Comparison of ENCODE assay signal across 14 cellular contexts in the genomic region with DNA sequence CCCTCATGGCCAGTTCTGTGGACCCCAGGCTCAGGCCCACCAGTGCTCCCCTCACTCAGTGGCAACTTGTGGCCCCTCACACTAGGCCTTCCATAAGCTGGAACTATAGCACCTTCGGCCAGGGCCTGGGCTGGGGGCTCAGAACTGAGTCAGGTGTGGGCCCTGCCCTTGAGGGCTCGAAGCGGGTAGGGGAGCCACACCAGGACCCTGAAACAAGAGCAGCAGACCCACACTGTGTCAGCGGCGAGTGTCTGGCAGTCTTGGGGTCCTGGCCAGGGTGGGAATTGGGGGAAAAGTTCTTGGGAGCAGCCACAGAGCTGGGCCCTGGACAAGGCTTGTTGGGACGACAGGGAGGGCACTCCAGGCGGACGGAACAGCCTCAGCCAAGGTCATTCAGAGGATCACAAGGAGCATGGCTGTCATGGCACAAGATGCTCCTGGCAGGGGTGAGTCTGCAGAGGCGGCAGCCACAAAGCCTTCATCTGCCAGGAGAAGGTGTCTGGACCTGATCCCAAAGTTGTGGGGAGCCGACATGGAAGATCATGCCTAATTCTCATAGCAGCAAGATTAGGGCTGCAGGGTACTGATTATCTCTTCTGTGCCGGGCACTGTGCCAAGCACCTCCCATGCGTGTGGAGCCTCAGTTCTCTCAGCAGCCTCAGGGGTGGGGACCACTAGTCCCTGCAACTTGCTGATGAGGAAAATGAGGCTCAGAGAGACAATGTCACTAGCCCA. TPM values are rescaled to one million over a fixed set of nuclear protein-coding genes. Genes with fewer than 3 reads are reported as not detected.
DNase-seq lines count a peak whose midpoint lies in the region; ATAC-seq, FAIRE-seq and TF ChIP-seq lines count a peak whose summit lies in the region.
"Had no signal": no experiment of that assay in that cellular context is flagged by ENCODE, and none has a peak within 500 bp of the region (broad histone marks: within the 10 kb centered on the region; RNA-seq: fewer than 3 reads in every experiment).

No MANE protein-coding gene starts in this region.

- H3K36me3 ChIP-seq in K562 (ENCODE audit: control insufficient read depth, insufficient read depth, low read length), result no peaks in the 10 kb centered on the region
- no peaks in the 10 kb centered on the region for H3K36me3 ChIP-seq in neural progenitor cell
- no peaks in the 10 kb centered on the region for H3K36me3 ChIP-seq in CD8-positive, alpha-beta T cell (ENCODE audit: insufficient read depth, low read length)
- H3K36me3 ChIP-seq: tibial nerve had no signal

- DNase-seq in HUDEP-2 (lab: John Stamatoyannopoulos, UW; ENCODE audit: unreplicated experiment in 76 of 76) (peak in 70 of 76 experiments; percentile 8 to 78 (median 45)), NCI-H2171 treated with DMSO at 0.1 percent for 48 hours (lab: John Stamatoyannopoulos, UW) (peak; percentile 77), K562 (ENCODE audit: extremely low read depth in 1 of 4, low spot score in 3 of 4) (peak in 1 of 4 experiments; percentile 8), neural progenitor cell (ENCODE audit: low spot score) (no peak)
- no peak for DNase-seq in CD8-positive, alpha-beta T cell
- no peak for DNase-seq in stimulated activated CD8-positive, alpha-beta memory T cell treated with anti-CD3 and anti-CD28 coated beads, Interleukin-4, amount 100 ng/mL, for 48 hours
- DNase-seq in activated naive CD8-positive, alpha-beta T cell treated with anti-CD3 and anti-CD28 coated beads, Interleukin-2, amount 50 U/mL, for 24 hours, result no peak
- DNase-seq: Kasumi-1, NCI-H526 treated with DMSO at 0.1 percent for 48 hours had no signal

- H2AFZ ChIP-seq in K562 (ENCODE audit: low read depth, low read length) (no peak overlapping the region), neural progenitor cell (replicated peaks) (no peak overlapping the region)

- H3K4me1 Mint-ChIP-seq in neural progenitor cell, result peaks cover 8% of the 10 kb centered on the region
- peaks cover 5% of the 10 kb centered on the region for H3K4me1 Mint-ChIP-seq in CD8-positive, alpha-beta T cell (ENCODE audit: low read depth)
- peaks cover 2% of the 10 kb centered on the region for H3K4me1 Mint-ChIP-seq in activated naive CD8-positive, alpha-beta T cell treated with anti-CD3 and anti-CD28 coated beads, Interleukin-2, amount 50 U/mL, for 24 hours

- H3K27ac Mint-ChIP-seq in neural progenitor cell, result no peak overlapping the region
- no peak overlapping the region for H3K27ac Mint-ChIP-seq in CD8-positive, alpha-beta T cell
- H3K27ac Mint-ChIP-seq in activated naive CD8-positive, alpha-beta T cell treated with anti-CD3 and anti-CD28 coated beads, Interleukin-2, amount 50 U/mL, for 24 hours, result no peak overlapping the region
- H3K27ac Mint-ChIP-seq: activated T-helper 2 cell treated with anti-CD3 and anti-CD28 coated beads, Interferon-gamma antibody, Interleukin-2, Interleukin-4, amounts not matched to agents 10 μg/mL and 5 μg/mL and 100 μg/mL, durations not matched to agents 14 hours and 24 hours and 36 hours had no signal

- H3K79me2 ChIP-seq in K562 (ENCODE audit: control insufficient read depth, insufficient read depth, low read length) (no peaks in the 10 kb centered on the region), neural progenitor cell (ENCODE audit: low read depth) (no peaks in the 10 kb centered on the region)

- CTCF ChIA-PET in K562 (lab: Yijun Ruan, JAX; ENCODE audit: low intra/inter-chr PET ratio), result no interaction called here
- CTCF ChIA-PET in CD8-positive, alpha-beta T cell (lab: Charles Lee), result no interaction called here

- H3K9me3 ChIP-seq in K562 (replicated peaks; ENCODE audit: control insufficient read depth, insufficient read depth, low read depth, low read length) (no peaks in the 10 kb centered on the region), neural progenitor cell (ENCODE audit: low read depth) (no peaks in the 10 kb centered on the region)
- no peaks in the 10 kb centered on the region for H3K9me3 ChIP-seq in CD8-positive, alpha-beta T cell (ENCODE audit: low read length)

- no peak overlapping the region for H3K27ac ChIP-seq in K562 (ENCODE audit: extremely low read depth, low read depth, low read length)
- H3K27ac ChIP-seq in neural progenitor cell, result no peak overlapping the region
- H3K27ac ChIP-seq in CD8-positive, alpha-beta T cell (ENCODE audit: low read depth, low read length), result no peak overlapping the region
- H3K27ac ChIP-seq: tibial nerve had no signal

- H3K27me3 ChIP-seq in K562 (ENCODE audit: control insufficient read depth in 2 of 2, insufficient read depth in 2 of 2, low read length in 2 of 2) (peaks cover 0 to 4% of the 10 kb centered on the region in 2 experiments; a peak in 1 of 5 replicates), neural progenitor cell (no peaks in the 10 kb centered on the region)
- no peaks in the 10 kb centered on the region for H3K27me3 ChIP-seq in CD8-positive, alpha-beta T cell (ENCODE audit: insufficient read depth, low read length)
- H3K27me3 ChIP-seq: tibial nerve had no signal

- H3K9me3 Mint-ChIP-seq in neural progenitor cell, result peaks cover 5% of the 10 kb centered on the region
- H3K9me3 Mint-ChIP-seq in CD8-positive, alpha-beta T cell, result no peaks in the 10 kb centered on the region
- H3K9me3 Mint-ChIP-seq in activated naive CD8-positive, alpha-beta T cell treated with anti-CD3 and anti-CD28 coated beads, Interleukin-2, amount 50 U/mL, for 24 hours, result no peaks in the 10 kb centered on the region
- H3K9me3 Mint-ChIP-seq: activated T-helper 2 cell treated with anti-CD3 and anti-CD28 coated beads, Interferon-gamma antibody, Interleukin-2, Interleukin-4, amounts not matched to agents 10 μg/mL and 5 μg/mL and 100 μg/mL, durations not matched to agents 14 hours and 24 hours and 36 hours; CD8-positive, alpha-beta memory T cell had no signal

- peaks cover 0 to 9% of the 10 kb centered on the region in 2 experiments; a peak in 2 of 5 replicates for H3K4me1 ChIP-seq in K562 (replicated peaks in 1 of 2; ENCODE audit: control insufficient read depth in 2 of 2, insufficient read depth in 2 of 2, low read length in 2 of 2)
- H3K4me1 ChIP-seq in neural progenitor cell, result peaks cover 11% of the 10 kb centered on the region
- no peaks in the 10 kb centered on the region for H3K4me1 ChIP-seq in CD8-positive, alpha-beta T cell (ENCODE audit: insufficient read depth, low read length)
- H3K4me1 ChIP-seq: tibial nerve had no signal

- no peak for FAIRE-seq in K562 (lab: Jason Lieb, UNC)

- H3K4me3 Mint-ChIP-seq in neural progenitor cell, result peak overlapping the region; percentile 15
- H3K4me3 Mint-ChIP-seq in CD8-positive, alpha-beta T cell, result no peak overlapping the region
- no peak overlapping the region for H3K4me3 Mint-ChIP-seq in activated naive CD8-positive, alpha-beta T cell treated with anti-CD3 and anti-CD28 coated beads, Interleukin-2, amount 50 U/mL, for 24 hours
- H3K4me3 Mint-ChIP-seq: CD8-positive, alpha-beta memory T cell had no signal

- H3K27me3 Mint-ChIP-seq in neural progenitor cell (ENCODE audit: insufficient read depth, low read depth), result peaks cover 13% of the 10 kb centered on the region
- peaks cover 2% of the 10 kb centered on the region for H3K27me3 Mint-ChIP-seq in CD8-positive, alpha-beta T cell (ENCODE audit: low read depth)
- H3K27me3 Mint-ChIP-seq in activated naive CD8-positive, alpha-beta T cell treated with anti-CD3 and anti-CD28 coated beads, Interleukin-2, amount 50 U/mL, for 24 hours, result no peaks in the 10 kb centered on the region

- H3K4me2 ChIP-seq in K562 (ENCODE audit: insufficient read depth, low read length) (no peak overlapping the region), neural progenitor cell (no peak overlapping the region)
- H3K4me2 ChIP-seq: smooth muscle cell had no signal

- no peak overlapping the region for H3K4me3 ChIP-seq in K562
- no peak overlapping the region for H3K4me3 ChIP-seq in neural progenitor cell
- H3K4me3 ChIP-seq in CD8-positive, alpha-beta T cell (ENCODE audit: low read depth, low read length), result no peak overlapping the region
- H3K4me3 ChIP-seq: smooth muscle cell, tibial nerve had no signal

- 3% methylated on average over 10 of the region's 12 CpGs for WGBS in K562 (ENCODE audit: insufficient coverage, low coverage, missing lambda C conversion rate)

- TF ChIP-seq CTCF in K562 (IDR thresholded peaks at IDR 0.05 in 2 of 3, conservative IDR thresholded peaks at IDR 0.05 in 1 of 3; ENCODE audit: insufficient read depth in 2 of 3, low read depth in 1 of 3, low read length in 3 of 3) (no peak), neural progenitor cell (IDR thresholded peaks at IDR 0.05) (no peak)
- no peak for TF ChIP-seq CTCF in CD8-positive, alpha-beta T cell (IDR thresholded peaks at IDR 0.05)

- no TSS peak for BruUV-seq in K562 (replicated peaks; lab: Mats Ljungman, UMichigan)

- TF ChIP-seq EP300 in K562 (IDR thresholded peaks at IDR 0.05; ENCODE audit: low read length), result no peak

- in situ Hi-C loops in K562 (cut with MboI), result no loop called here

- intact Hi-C loops in K562 (cut with micrococcal nuclease), result no loop called here
- intact Hi-C loops in CD8-positive, alpha-beta T cell (cut with DNase I, micrococcal nuclease), result no loop called here

- peaks cover 9% of the 10 kb centered on the region for H3F3A ChIP-seq in neural progenitor cell (ENCODE audit: low read depth)

- H3K9me1 ChIP-seq in K562 (ENCODE audit: control insufficient read depth, insufficient read depth, low read length), result no peaks in the 10 kb centered on the region

- ATAC-seq in K562 (no peak), HG02884 (IDR thresholded peaks at IDR 0.05; ENCODE audit: unreplicated experiment) (no peak)
- ATAC-seq in CD8-positive, alpha-beta T cell, result no peak
- ATAC-seq in activated naive CD8-positive, alpha-beta T cell treated with anti-CD3 and anti-CD28 coated beads, Interleukin-2, amount 50 U/mL, for 24 hours, result no peak

- no peak for TF ChIP-seq POLR2A in K562 (conservative IDR thresholded peaks at IDR 0.05)

- H4K20me1 ChIP-seq in K562 (replicated peaks; ENCODE audit: control insufficient read depth, insufficient read depth, low read length) (no peaks in the 10 kb centered on the region), neural progenitor cell (ENCODE audit: low read depth) (no peaks in the 10 kb centered on the region)

- H3K9ac ChIP-seq in K562 (ENCODE audit: insufficient read depth in 1 of 2, low read depth in 2 of 2, low read length in 2 of 2) (no peak overlapping the region), neural progenitor cell (no peak overlapping the region)

- POLR2A ChIA-PET in K562 (lab: Yijun Ruan, JAX), result interaction anchor here (1.0 kb wide), 1 partner anchor 16 kb away, joined by 4 read pairs; no protein-coding TSS in a partner anchor
- POLR2A ChIA-PET in CD8-positive, alpha-beta T cell (lab: Charles Lee), result no interaction called here

- H3K36me3 Mint-ChIP-seq in neural progenitor cell, result peaks cover 3% of the 10 kb centered on the region
- no peaks in the 10 kb centered on the region for H3K36me3 Mint-ChIP-seq in CD8-positive, alpha-beta T cell
- no peaks in the 10 kb centered on the region for H3K36me3 Mint-ChIP-seq in activated naive CD8-positive, alpha-beta T cell treated with anti-CD3 and anti-CD28 coated beads, Interleukin-2, amount 50 U/mL, for 24 hours (ENCODE audit: low read depth)
- H3K36me3 Mint-ChIP-seq: CD8-positive, alpha-beta memory T cell had no signal

- no peak for TF ChIP-seq RAD21 in K562 (CRISPR knock-in tag; conservative IDR thresholded peaks at IDR 0.05 in 1 of 2, IDR thresholded peaks at IDR 0.05 in 1 of 2)

RNA-seq across cellular contexts. Expression of a gene that starts 50.7 kb away (rescaled TPM):
- total RNA-seq in K562 (2011; cell fraction: chromatin; rRNA removed; ENCODE audit: low replicate concordance), result not detected in 2 replicates
- total RNA-seq in K562 (2011; cell fraction: nucleolus; rRNA removed), result not detected in 2 replicates
- total RNA-seq in K562 (2011; cell fraction: nucleoplasm; rRNA removed), result not detected in 2 replicates
- total RNA-seq in K562 (2014; rRNA removed) (not detected in 2 replicates), K562 (2014; rRNA removed; fragmentation: Illumina TruSeq; extraction: Trizol) (not detected in 2 replicates), K562 (2015; rRNA removed; fragmentation: Illumina TruSeq; extraction: Trizol) (not detected in 2 replicates), K562 (2021) (not detected in 2 replicates), neural progenitor cell (ENCODE audit: low replicate concordance) (4.4 and 5.7 TPM in 2 replicates)
- polyA plus RNA-seq in K562 (2011; rRNA removed) (not detected in 2 replicates), K562 (2014; fragmentation: Illumina TruSeq; extraction: Trizol) (not detected in 2 replicates), K562 (2014; fragmentation: Nextera tagmentation; extraction: Ambion mirVana) (not detected), K562 (2014; rRNA removed) (not detected in 2 replicates)
- polyA plus RNA-seq in K562 (2011; cell fraction: cytosol; rRNA removed), result not detected in 2 replicates
- polyA plus RNA-seq in K562 (2011; cell fraction: nucleus; rRNA removed), result not detected in 2 replicates
- 0.03 TPM in 1 of 2 replicates, not detected in the other for polyA plus RNA-seq in K562 (2012)
- polyA minus RNA-seq in K562 (2011; rRNA and poly(A)+ RNA removed), result not detected in 2 replicates
- not detected in 2 replicates for polyA minus RNA-seq in K562 (2011; cell fraction: cytosol; rRNA and poly(A)+ RNA removed)
- under 0.01 TPM in 1 of 2 replicates, not detected in the other for polyA minus RNA-seq in K562 (2011; cell fraction: nucleus; rRNA and poly(A)+ RNA removed)
- not detected for total RNA-seq in CD8-positive, alpha-beta T cell
- total RNA-seq: activated T-helper 2 cell treated with anti-CD3 and anti-CD28 coated beads, Interferon-gamma antibody, Interleukin-2, Interleukin-4, amounts not matched to agents 10 μg/mL and 5 μg/mL and 100 μg/mL, durations not matched to agents 14 hours and 24 hours and 36 hours; CD8-positive, alpha-beta memory T cell had no signal
- polyA plus RNA-seq: CD8-positive, alpha-beta memory T cell had no signal

Comparison
In these comparisons a context has a peak if more than half of its experiments do, and no peak if none do; other contexts are left out.
1. DNase-seq: peak in HUDEP-2 (70 of 76) and NCI-H2171 treated with DMSO at 0.1 percent for 48 hours (single experiment); none in neural progenitor cell (single experiment), CD8-positive, alpha-beta T cell (0 of 7), stimulated activated CD8-positive, alpha-beta memory T cell treated with anti-CD3 and anti-CD28 coated beads, Interleukin-4, amount 100 ng/mL, for 48 hours (single experiment) and activated naive CD8-positive, alpha-beta T cell treated with anti-CD3 and anti-CD28 coated beads, Interleukin-2, amount 50 U/mL, for 24 hours (single experiment).